9 cellular contexts compared by ENCODE assay signal in genomic region chr12:15629108-15629507, GRCh38.
A peak's percentile ranks its signal among the peaks of the same experiment; 100 is the strongest.
DNase-seq lines count a peak whose midpoint lies in the region; ATAC-seq and TF ChIP-seq lines count a peak whose summit lies in the region.
"Had no signal": no experiment of that assay in that cellular context is flagged by ENCODE, and none has a peak within 500 bp of the region (broad histone marks: within the 10 kb centered on the region; RNA-seq: fewer than 3 reads in every experiment).

No MANE protein-coding gene starts in this region.

- no peaks in the 10 kb centered on the region for H3K9me3 ChIP-seq in ovary

- H3K36me3 ChIP-seq in ovary: no peaks in the 10 kb centered on the region

- DNase-seq in NCI-H460 (ENCODE audit: extremely low read depth, low read depth) (peak; percentile 73), fibroblast of gingiva (ENCODE audit: low read depth) (peak; percentile 99), ovary (peak; percentile 57 to 82 (median 69)), DMS 273 (lab: John Stamatoyannopoulos, UW; ENCODE audit: unreplicated experiment) (no peak), glutamatergic neuron (no peak)
- DNase-seq in activated T-cell treated with anti-CD3 and anti-CD28 coated beads, Interleukin-2, amount 50 U/mL, for 72 hours: no peak

- ATAC-seq in GM19025 (IDR thresholded peaks at IDR 0.05; ENCODE audit: low read depth, unreplicated experiment): peak; percentile 80
- no peak for ATAC-seq in activated T-cell treated with anti-CD3 and anti-CD28 coated beads, Interleukin-2, amount 50 U/mL, for 72 hours (replicated peaks in 1 of 2)
- no peak for ATAC-seq in GM18858 (IDR thresholded peaks at IDR 0.05; ENCODE audit: unreplicated experiment)

- peaks cover 7% of the 10 kb centered on the region for H3K4me1 ChIP-seq in ovary (ENCODE audit: insufficient read depth)

- H3K4me3 ChIP-seq in ovary: no peak overlapping the region

- H3K27me3 ChIP-seq in ovary: no peaks in the 10 kb centered on the region

- H3K4me1 Mint-ChIP-seq in activated T-cell treated with anti-CD3 and anti-CD28 coated beads, Interleukin-2, amount 50 U/mL, for 72 hours (ENCODE audit: low read depth): no peaks in the 10 kb centered on the region
- no peaks in the 10 kb centered on the region for H3K4me1 Mint-ChIP-seq in glutamatergic neuron (ENCODE audit: low read depth, unreplicated experiment)

- H3K27me3 Mint-ChIP-seq in activated T-cell treated with anti-CD3 and anti-CD28 coated beads, Interleukin-2, amount 50 U/mL, for 72 hours (ENCODE audit: low read depth): no peaks in the 10 kb centered on the region
- H3K27me3 Mint-ChIP-seq in glutamatergic neuron (ENCODE audit: unreplicated experiment): no peaks in the 10 kb centered on the region
- H3K27me3 Mint-ChIP-seq: memory B cell had no signal

- intact Hi-C loops in ovary (cut with DNase I): no loop called here

- peak overlapping the region in 1 of 2 donors; percentile 51 for H3K27ac ChIP-seq in ovary

- no peak for TF ChIP-seq CTCF in ovary (IDR thresholded peaks at IDR 0.05)
- no peak for TF ChIP-seq CTCF in glutamatergic neuron (IDR thresholded peaks at IDR 0.05; ENCODE audit: partially characterized antibody, unreplicated experiment)

- no peak overlapping the region for H3K27ac Mint-ChIP-seq in activated T-cell treated with anti-CD3 and anti-CD28 coated beads, Interleukin-2, amount 50 U/mL, for 72 hours
- H3K27ac Mint-ChIP-seq in glutamatergic neuron (ENCODE audit: unreplicated experiment): no peak overlapping the region
- H3K27ac Mint-ChIP-seq: memory B cell had no signal

- TF ChIP-seq POLR2A in ovary (IDR thresholded peaks at IDR 0.05): no peak

- H3K9me3 Mint-ChIP-seq in activated T-cell treated with anti-CD3 and anti-CD28 coated beads, Interleukin-2, amount 50 U/mL, for 72 hours: no peaks in the 10 kb centered on the region
- peaks cover 1% of the 10 kb centered on the region for H3K9me3 Mint-ChIP-seq in glutamatergic neuron (ENCODE audit: unreplicated experiment)
- H3K9me3 Mint-ChIP-seq: memory B cell had no signal

- no peaks in the 10 kb centered on the region for H3K36me3 Mint-ChIP-seq in activated T-cell treated with anti-CD3 and anti-CD28 coated beads, Interleukin-2, amount 50 U/mL, for 72 hours (ENCODE audit: insufficient read depth in 2 of 2)
- H3K36me3 Mint-ChIP-seq in glutamatergic neuron (ENCODE audit: unreplicated experiment): no peaks in the 10 kb centered on the region
- H3K36me3 Mint-ChIP-seq: memory B cell had no signal

- TF ChIP-seq EP300 in ovary (IDR thresholded peaks at IDR 0.05): peak; percentile 98

- no peak overlapping the region for H3K4me3 Mint-ChIP-seq in activated T-cell treated with anti-CD3 and anti-CD28 coated beads, Interleukin-2, amount 50 U/mL, for 72 hours
- H3K4me3 Mint-ChIP-seq in glutamatergic neuron (ENCODE audit: unreplicated experiment): no peak overlapping the region
- H3K4me3 Mint-ChIP-seq: memory B cell had no signal

- 3 to 6% (median 5%) methylated on average over 5 of the region's 5 CpGs for WGBS in ovary, 3 donors

Comparison
In these comparisons a context has a peak if more than half of its experiments do, and no peak if none do; other contexts are left out.
1. DNase-seq: peak in NCI-H460 (single experiment), fibroblast of gingiva (single experiment) and ovary (5 of 5); none in DMS 273 (single experiment), activated T-cell treated with anti-CD3 and anti-CD28 coated beads, Interleukin-2, amount 50 U/mL, for 72 hours (0 of 2) and glutamatergic neuron (single experiment).